Comparison of ENCODE assay signal across 10 cellular contexts in genomic region chr10:110840225-110840922, GRCh38. TPM values are rescaled to one million over a fixed set of nuclear protein-coding genes. Genes with fewer than 3 reads are reported as not detected.
A peak's percentile ranks its signal among the peaks of the same experiment; 100 is the strongest.
DNase-seq lines count a peak whose midpoint lies in the region; ATAC-seq and TF ChIP-seq lines count a peak whose summit lies in the region.
"Had no signal": no experiment of that assay in that cellular context is flagged by ENCODE, and none has a peak within 500 bp of the region (broad histone marks: within the 10 kb centered on the region; RNA-seq: fewer than 3 reads in every experiment).

No MANE protein-coding gene starts in this region.

- DNase-seq in RWPE1 (ENCODE audit: low spot score) (no peak), fibroblast of gingiva (ENCODE audit: low read depth) (peak; percentile 87), vagina (ENCODE audit: extremely low spot score in 2 of 2) (no peak), NCI-H1436 (lab: John Stamatoyannopoulos, UW) (no peak)
- DNase-seq in activated CD4-positive, alpha-beta T cell treated with anti-CD3 and anti-CD28 coated beads for 1 hour = no peak
- DNase-seq: activated CD4-positive, alpha-beta T cell treated with anti-CD3 and anti-CD28 coated beads for 48 hours; hippocampal formation; T-cell had no signal

- H3K4me3 ChIP-seq in muscle layer of duodenum (ENCODE audit: low read depth in 1 of 2, low read length in 2 of 2) (no peak overlapping the region), vagina (no peak overlapping the region)

- H3K27me3 ChIP-seq in muscle layer of duodenum (ENCODE audit: low read depth, low read length) (no peaks in the 10 kb centered on the region), vagina (no peaks in the 10 kb centered on the region)

- H3K9me3 ChIP-seq in muscle layer of duodenum (ENCODE audit: control insufficient read depth in 1 of 2, low read length in 2 of 2) = no peaks in the 10 kb centered on the region
- no peaks in the 10 kb centered on the region for H3K9me3 ChIP-seq in vagina

- no peak for TF ChIP-seq CTCF in RWPE1 (conservative IDR thresholded peaks at IDR 0.05; ENCODE audit: low read depth)
- TF ChIP-seq CTCF in vagina (IDR thresholded peaks at IDR 0.05) = no peak

- POLR2A ChIA-PET in RWPE1 (lab: Yijun Ruan, JAX; ENCODE audit: low non-redundant PET) = no interaction called here

- H3K27ac ChIP-seq in RWPE1 (peak overlapping the region; percentile 57), muscle layer of duodenum (ENCODE audit: low read length) (peak overlapping the region; percentile 57), vagina (peak overlapping the region; percentile 36)

- H3K36me3 ChIP-seq in muscle layer of duodenum (ENCODE audit: control insufficient read depth in 1 of 2, insufficient read depth in 2 of 2, low read length in 2 of 2) (no peaks in the 10 kb centered on the region), vagina (no peaks in the 10 kb centered on the region)

- H3K4me1 ChIP-seq in muscle layer of duodenum (ENCODE audit: control insufficient read depth in 1 of 2, insufficient read depth in 2 of 2, low read length in 2 of 2) (peaks cover 23 to 25% of the 10 kb centered on the region in 2 donors), vagina (peaks cover 59% of the 10 kb centered on the region)

- no peak for ATAC-seq in GM19328 (IDR thresholded peaks at IDR 0.05; ENCODE audit: unreplicated experiment)
- ATAC-seq: T-cell had no signal

- intact Hi-C loops in vagina (cut with DNase I) = no loop called here

- TF ChIP-seq POLR2A in vagina (IDR thresholded peaks at IDR 0.05) = no peak

- CTCF ChIA-PET in RWPE1 (lab: Yijun Ruan, JAX) = interaction anchor here (0.8 kb wide), 1 partner anchor 520 kb away, joined by 3 read pairs; no protein-coding TSS in a partner anchor

RNA-seq across cellular contexts. Expression of gene PDCD4, which starts 31.4 kb away (rescaled TPM):
- total RNA-seq in vagina = 110 TPM
